ENCODE assay signal across 1 cellular context in the genomic region with DNA sequence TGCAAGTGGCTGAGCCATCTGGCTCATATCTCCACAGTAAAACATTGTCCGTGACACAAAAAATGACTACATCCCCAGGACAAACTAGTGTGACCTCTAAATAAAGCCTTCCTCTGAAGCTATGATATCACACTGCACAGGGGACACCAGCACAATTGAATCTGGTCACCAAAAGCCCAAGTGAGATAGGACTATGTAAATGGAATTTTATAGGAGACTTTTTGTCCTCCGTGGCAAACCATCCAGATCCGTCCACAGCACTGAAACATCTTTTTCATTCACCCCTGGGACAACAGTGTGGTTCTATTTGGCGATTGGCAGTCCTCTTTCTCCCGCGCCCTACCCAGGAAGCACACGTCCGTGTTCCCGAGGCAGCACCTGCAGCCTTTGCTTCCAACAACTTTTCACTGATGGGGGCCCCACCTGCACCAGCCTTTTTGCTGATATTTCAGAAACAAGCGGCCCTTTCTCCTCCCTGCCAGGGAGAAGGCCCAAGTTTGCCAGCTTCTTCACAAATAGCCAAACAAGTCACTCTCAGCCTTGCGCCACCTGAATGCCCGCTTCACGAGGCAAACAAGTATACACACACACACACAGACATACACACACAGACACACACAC.
TF ChIP-seq lines count a peak whose summit lies in the region.

No MANE protein-coding gene starts in this region.

TF ChIP-seq in GM23338, 12 proteins besides CTCF, POLR2A, EP300 and RAD21 (continued from another document):
- TF ChIP-seq, protein P1, sequence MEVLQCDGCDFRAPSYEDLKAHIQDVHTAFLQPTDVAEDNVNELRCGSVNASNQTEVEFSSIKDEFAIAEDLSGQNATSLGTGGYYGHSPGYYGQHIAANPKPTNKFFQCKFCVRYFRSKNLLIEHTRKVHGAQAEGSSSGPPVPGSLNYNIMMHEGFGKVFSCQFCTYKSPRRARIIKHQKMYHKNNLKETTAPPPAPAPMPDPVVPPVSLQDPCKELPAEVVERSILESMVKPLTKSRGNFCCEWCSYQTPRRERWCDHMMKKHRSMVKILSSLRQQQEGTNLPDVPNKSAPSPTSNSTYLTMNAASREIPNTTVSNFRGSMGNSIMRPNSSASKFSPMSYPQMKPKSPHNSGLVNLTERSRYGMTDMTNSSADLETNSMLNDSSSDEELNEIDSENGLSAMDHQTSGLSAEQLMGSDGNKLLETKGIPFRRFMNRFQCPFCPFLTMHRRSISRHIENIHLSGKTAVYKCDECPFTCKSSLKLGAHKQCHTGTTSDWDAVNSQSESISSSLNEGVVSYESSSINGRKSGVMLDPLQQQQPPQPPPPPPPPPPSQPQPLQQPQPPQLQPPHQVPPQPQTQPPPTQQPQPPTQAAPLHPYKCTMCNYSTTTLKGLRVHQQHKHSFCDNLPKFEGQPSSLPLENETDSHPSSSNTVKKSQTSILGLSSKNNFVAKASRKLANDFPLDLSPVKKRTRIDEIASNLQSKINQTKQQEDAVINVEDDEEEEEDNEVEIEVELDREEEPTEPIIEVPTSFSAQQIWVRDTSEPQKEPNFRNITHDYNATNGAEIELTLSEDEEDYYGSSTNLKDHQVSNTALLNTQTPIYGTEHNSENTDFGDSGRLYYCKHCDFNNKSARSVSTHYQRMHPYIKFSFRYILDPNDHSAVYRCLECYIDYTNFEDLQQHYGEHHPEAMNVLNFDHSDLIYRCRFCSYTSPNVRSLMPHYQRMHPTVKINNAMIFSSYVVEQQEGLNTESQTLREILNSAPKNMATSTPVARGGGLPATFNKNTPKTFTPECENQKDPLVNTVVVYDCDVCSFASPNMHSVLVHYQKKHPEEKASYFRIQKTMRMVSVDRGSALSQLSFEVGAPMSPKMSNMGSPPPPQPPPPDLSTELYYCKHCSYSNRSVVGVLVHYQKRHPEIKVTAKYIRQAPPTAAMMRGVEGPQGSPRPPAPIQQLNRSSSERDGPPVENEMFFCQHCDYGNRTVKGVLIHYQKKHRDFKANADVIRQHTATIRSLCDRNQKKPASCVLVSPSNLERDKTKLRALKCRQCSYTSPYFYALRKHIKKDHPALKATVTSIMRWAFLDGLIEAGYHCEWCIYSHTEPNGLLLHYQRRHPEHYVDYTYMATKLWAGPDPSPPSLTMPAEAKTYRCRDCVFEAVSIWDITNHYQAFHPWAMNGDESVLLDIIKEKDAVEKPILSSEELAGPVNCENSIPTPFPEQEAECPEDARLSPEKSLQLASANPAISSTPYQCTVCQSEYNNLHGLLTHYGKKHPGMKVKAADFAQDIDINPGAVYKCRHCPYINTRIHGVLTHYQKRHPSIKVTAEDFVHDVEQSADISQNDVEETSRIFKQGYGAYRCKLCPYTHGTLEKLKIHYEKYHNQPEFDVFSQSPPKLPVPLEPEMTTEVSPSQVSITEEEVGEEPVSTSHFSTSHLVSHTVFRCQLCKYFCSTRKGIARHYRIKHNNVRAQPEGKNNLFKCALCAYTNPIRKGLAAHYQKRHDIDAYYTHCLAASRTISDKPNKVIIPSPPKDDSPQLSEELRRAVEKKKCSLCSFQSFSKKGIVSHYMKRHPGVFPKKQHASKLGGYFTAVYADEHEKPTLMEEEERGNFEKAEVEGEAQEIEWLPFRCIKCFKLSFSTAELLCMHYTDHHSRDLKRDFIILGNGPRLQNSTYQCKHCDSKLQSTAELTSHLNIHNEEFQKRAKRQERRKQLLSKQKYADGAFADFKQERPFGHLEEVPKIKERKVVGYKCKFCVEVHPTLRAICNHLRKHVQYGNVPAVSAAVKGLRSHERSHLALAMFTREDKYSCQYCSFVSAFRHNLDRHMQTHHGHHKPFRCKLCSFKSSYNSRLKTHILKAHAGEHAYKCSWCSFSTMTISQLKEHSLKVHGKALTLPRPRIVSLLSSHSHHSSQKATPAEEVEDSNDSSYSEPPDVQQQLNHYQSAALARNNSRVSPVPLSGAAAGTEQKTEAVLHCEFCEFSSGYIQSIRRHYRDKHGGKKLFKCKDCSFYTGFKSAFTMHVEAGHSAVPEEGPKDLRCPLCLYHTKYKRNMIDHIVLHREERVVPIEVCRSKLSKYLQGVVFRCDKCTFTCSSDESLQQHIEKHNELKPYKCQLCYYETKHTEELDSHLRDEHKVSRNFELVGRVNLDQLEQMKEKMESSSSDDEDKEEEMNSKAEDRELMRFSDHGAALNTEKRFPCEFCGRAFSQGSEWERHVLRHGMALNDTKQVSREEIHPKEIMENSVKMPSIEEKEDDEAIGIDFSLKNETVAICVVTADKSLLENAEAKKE (CRISPR knock-in tag; IDR thresholded peaks at IDR 0.05), result no peak
- TF ChIP-seq POLR2AphosphoS5 (IDR thresholded peaks at IDR 0.05; ENCODE audit: low read depth) (no peak), EZH2phosphoT487 (IDR thresholded peaks at IDR 0.05; ENCODE audit: unreplicated experiment) (no peak), CREB1 (CRISPR knock-in tag; IDR thresholded peaks at IDR 0.05; ENCODE audit: low read depth) (no peak)
- TF ChIP-seq, protein P2, sequence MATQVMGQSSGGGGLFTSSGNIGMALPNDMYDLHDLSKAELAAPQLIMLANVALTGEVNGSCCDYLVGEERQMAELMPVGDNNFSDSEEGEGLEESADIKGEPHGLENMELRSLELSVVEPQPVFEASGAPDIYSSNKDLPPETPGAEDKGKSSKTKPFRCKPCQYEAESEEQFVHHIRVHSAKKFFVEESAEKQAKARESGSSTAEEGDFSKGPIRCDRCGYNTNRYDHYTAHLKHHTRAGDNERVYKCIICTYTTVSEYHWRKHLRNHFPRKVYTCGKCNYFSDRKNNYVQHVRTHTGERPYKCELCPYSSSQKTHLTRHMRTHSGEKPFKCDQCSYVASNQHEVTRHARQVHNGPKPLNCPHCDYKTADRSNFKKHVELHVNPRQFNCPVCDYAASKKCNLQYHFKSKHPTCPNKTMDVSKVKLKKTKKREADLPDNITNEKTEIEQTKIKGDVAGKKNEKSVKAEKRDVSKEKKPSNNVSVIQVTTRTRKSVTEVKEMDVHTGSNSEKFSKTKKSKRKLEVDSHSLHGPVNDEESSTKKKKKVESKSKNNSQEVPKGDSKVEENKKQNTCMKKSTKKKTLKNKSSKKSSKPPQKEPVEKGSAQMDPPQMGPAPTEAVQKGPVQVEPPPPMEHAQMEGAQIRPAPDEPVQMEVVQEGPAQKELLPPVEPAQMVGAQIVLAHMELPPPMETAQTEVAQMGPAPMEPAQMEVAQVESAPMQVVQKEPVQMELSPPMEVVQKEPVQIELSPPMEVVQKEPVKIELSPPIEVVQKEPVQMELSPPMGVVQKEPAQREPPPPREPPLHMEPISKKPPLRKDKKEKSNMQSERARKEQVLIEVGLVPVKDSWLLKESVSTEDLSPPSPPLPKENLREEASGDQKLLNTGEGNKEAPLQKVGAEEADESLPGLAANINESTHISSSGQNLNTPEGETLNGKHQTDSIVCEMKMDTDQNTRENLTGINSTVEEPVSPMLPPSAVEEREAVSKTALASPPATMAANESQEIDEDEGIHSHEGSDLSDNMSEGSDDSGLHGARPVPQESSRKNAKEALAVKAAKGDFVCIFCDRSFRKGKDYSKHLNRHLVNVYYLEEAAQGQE (IDR thresholded peaks at IDR 0.05; ENCODE audit: unreplicated experiment), result no peak
TF ChIP-seq in GM23338: peak in this region for 0.
